14 cellular contexts compared by ENCODE assay signal in genomic region chr4:169060396-169061081, GRCh38. TPM values are rescaled to one million over a fixed set of nuclear protein-coding genes. Genes with fewer than 3 reads are reported as not detected.
A peak's percentile ranks its signal among the peaks of the same experiment; 100 is the strongest.
DNase-seq lines count a peak whose midpoint lies in the region; ATAC-seq and TF ChIP-seq lines count a peak whose summit lies in the region.
"Had no signal": no experiment of that assay in that cellular context is flagged by ENCODE, and none has a peak within 500 bp of the region (broad histone marks: within the 10 kb centered on the region; RNA-seq: fewer than 3 reads in every experiment).

No MANE protein-coding gene starts in this region.

- in situ Hi-C loops in mammary epithelial cell (cut with MboI; ENCODE audit: low sequenced_read_pairs in 2 of 2) = no loop called here

- no peaks in the 10 kb centered on the region for H3K9me3 Mint-ChIP-seq in activated naive CD4-positive, alpha-beta T cell treated with anti-CD3 and anti-CD28 coated beads, Interleukin-2, amount 10 ng/mL, durations not matched to agents 7 days and 5 days

- H3K27me3 ChIP-seq in mammary epithelial cell (ENCODE audit: insufficient read depth, low read length) = no peaks in the 10 kb centered on the region
- H3K27me3 ChIP-seq in right atrium auricular region = no peaks in the 10 kb centered on the region
- H3K27me3 ChIP-seq in osteoblast (ENCODE audit: insufficient read depth, low read length) = no peaks in the 10 kb centered on the region
- H3K27me3 ChIP-seq in uterus = no peaks in the 10 kb centered on the region
- H3K27me3 ChIP-seq in BE2C = no peaks in the 10 kb centered on the region

- H3K36me3 ChIP-seq in mammary epithelial cell (ENCODE audit: insufficient read depth, low read length) = no peaks in the 10 kb centered on the region
- H3K36me3 ChIP-seq in right atrium auricular region = no peaks in the 10 kb centered on the region
- no peaks in the 10 kb centered on the region for H3K36me3 ChIP-seq in osteoblast (ENCODE audit: insufficient read depth, low read length)
- H3K36me3 ChIP-seq in uterus = no peaks in the 10 kb centered on the region
- H3K36me3 ChIP-seq in BE2C = no peaks in the 10 kb centered on the region

- H3K9me3 ChIP-seq in mammary epithelial cell (replicated peaks; ENCODE audit: insufficient read depth, low read length) (no peaks in the 10 kb centered on the region), right atrium auricular region (no peaks in the 10 kb centered on the region), osteoblast (ENCODE audit: low read depth, low read length) (no peaks in the 10 kb centered on the region), uterus (no peaks in the 10 kb centered on the region), BE2C (no peaks in the 10 kb centered on the region)

- H3K27ac Mint-ChIP-seq in activated naive CD4-positive, alpha-beta T cell treated with anti-CD3 and anti-CD28 coated beads, Interleukin-2, amount 10 ng/mL, durations not matched to agents 7 days and 5 days = no peak overlapping the region
- H3K27ac Mint-ChIP-seq: progenitor cell of endocrine pancreas had no signal

- H3K4me3 Mint-ChIP-seq in activated naive CD4-positive, alpha-beta T cell treated with anti-CD3 and anti-CD28 coated beads, Interleukin-2, amount 10 ng/mL, durations not matched to agents 7 days and 5 days = no peak overlapping the region

- H3K4me2 ChIP-seq in mammary epithelial cell (ENCODE audit: insufficient read depth, low read depth, low read length) (no peak overlapping the region), osteoblast (ENCODE audit: insufficient read depth, low read length) (no peak overlapping the region)

- H3K4me3 ChIP-seq in mammary epithelial cell (replicated peaks in 1 of 3; ENCODE audit: insufficient read depth in 1 of 3, low read depth in 2 of 3, low read length in 3 of 3) (no peak overlapping the region), right atrium auricular region (no peak overlapping the region), osteoblast (ENCODE audit: insufficient read depth, low read length) (no peak overlapping the region), uterus (no peak overlapping the region), BE2C (ENCODE audit: low read depth, low read length) (no peak overlapping the region)

- no peaks in the 10 kb centered on the region for H3K36me3 Mint-ChIP-seq in activated naive CD4-positive, alpha-beta T cell treated with anti-CD3 and anti-CD28 coated beads, Interleukin-2, amount 10 ng/mL, durations not matched to agents 7 days and 5 days

- no peak overlapping the region for H3K9ac ChIP-seq in mammary epithelial cell (ENCODE audit: insufficient read depth, low read length)

- H3K27ac ChIP-seq in mammary epithelial cell (ENCODE audit: insufficient read depth, low read depth, low read length) (no peak overlapping the region), right atrium auricular region (peak overlapping the region; percentile 78 to 83), osteoblast (ENCODE audit: low read depth, low read length) (no peak overlapping the region), uterus (peak overlapping the region; percentile 50 to 67)

- intact Hi-C loops in mammary epithelial cell (cut with micrococcal nuclease) (no loop called here), uterus (cut with DNase I; ENCODE audit: low total_unique reads) (no loop called here)

- dilution Hi-C loops in mammary epithelial cell (cut with HindIII; ENCODE audit: low sequenced_read_pairs) = no loop called here

- H3K4me1 Mint-ChIP-seq in activated naive CD4-positive, alpha-beta T cell treated with anti-CD3 and anti-CD28 coated beads, Interleukin-2, amount 10 ng/mL, durations not matched to agents 7 days and 5 days = no peaks in the 10 kb centered on the region

- DNase-seq in mammary epithelial cell (no peak), right atrium auricular region (ENCODE audit: low spot score) (no peak), osteoblast (ENCODE audit: insufficient read length, low spot score, missing footprints) (no peak), uterus (no peak), BE2C (no peak)
- no peak for DNase-seq in activated naive CD4-positive, alpha-beta T cell treated with anti-CD3 and anti-CD28 coated beads, Interleukin-2, amount 10 ng/mL, durations not matched to agents 7 days and 5 days
- DNase-seq: activated CD4-positive, CD25-positive, alpha-beta regulatory T cell; activated T-cell treated with anti-CD3 and anti-CD28 coated beads for 4 hours; effector memory CD4-positive, alpha-beta T cell; NCI-H2227 treated with DMSO at 0.1 percent for 48 hours; stimulated activated naive CD4-positive, alpha-beta T cell treated with Interleukin-2 at 50 U/mL for 16 hours; SW 1271 had no signal

- H3K27me3 Mint-ChIP-seq in activated naive CD4-positive, alpha-beta T cell treated with anti-CD3 and anti-CD28 coated beads, Interleukin-2, amount 10 ng/mL, durations not matched to agents 7 days and 5 days = no peaks in the 10 kb centered on the region
- H3K27me3 Mint-ChIP-seq: progenitor cell of endocrine pancreas had no signal

- no TSS peak for BruUV-seq in mammary epithelial cell (replicated peaks; lab: Mats Ljungman, UMichigan)

- no peak for TF ChIP-seq POLR2A in uterus (IDR thresholded peaks at IDR 0.05)

- H4K20me1 ChIP-seq in mammary epithelial cell (ENCODE audit: insufficient read depth, low read length) (no peaks in the 10 kb centered on the region), osteoblast (ENCODE audit: insufficient read depth, low read length) (no peaks in the 10 kb centered on the region)

- peak overlapping the region; percentile 17 for H2AFZ ChIP-seq in mammary epithelial cell (ENCODE audit: low read depth, low read length)
- H2AFZ ChIP-seq in osteoblast (ENCODE audit: low read length) = peak overlapping the region; percentile 11

- no peak for TF ChIP-seq CTCF in mammary epithelial cell (conservative IDR thresholded peaks at IDR 0.05 in 1 of 2, IDR thresholded peaks at IDR 0.05 in 1 of 2; ENCODE audit: extremely low read depth in 1 of 2, insufficient read depth in 1 of 2, low read depth in 1 of 2, low read length in 2 of 2)
- TF ChIP-seq CTCF in right atrium auricular region (IDR thresholded peaks at IDR 0.05) = no peak
- TF ChIP-seq CTCF in osteoblast (IDR thresholded peaks at IDR 0.05; ENCODE audit: extremely low read depth, low read depth, low read length) = no peak
- no peak for TF ChIP-seq CTCF in uterus (IDR thresholded peaks at IDR 0.05)
- no peak for TF ChIP-seq CTCF in BE2C (IDR thresholded peaks at IDR 0.05; ENCODE audit: low read depth, low read length)

- 94% methylated on average over 5 of the region's 9 CpGs for WGBS in mammary epithelial cell (ENCODE audit: low coverage, missing lambda C conversion rate)

- H3K4me1 ChIP-seq in mammary epithelial cell (ENCODE audit: insufficient read depth, low read length) (peaks cover 16% of the 10 kb centered on the region), right atrium auricular region (peaks cover 0 to 63% of the 10 kb centered on the region in 2 donors), osteoblast (ENCODE audit: insufficient read depth, low read length) (peaks cover 33% of the 10 kb centered on the region), uterus (no peaks in the 10 kb centered on the region), BE2C (peaks cover 9% of the 10 kb centered on the region; the same call in 1 of the 2 replicates)

- ATAC-seq in GM21360 (IDR thresholded peaks at IDR 0.05; ENCODE audit: unreplicated experiment) = no peak

- no peaks in the 10 kb centered on the region for H3K79me2 ChIP-seq in mammary epithelial cell (ENCODE audit: insufficient read depth, low read length)
- H3K79me2 ChIP-seq in osteoblast (ENCODE audit: insufficient read depth, low read length) = no peaks in the 10 kb centered on the region

- CTCF ChIA-PET in mammary epithelial cell (lab: Charles Lee; ENCODE audit: low non-redundant PET) = no interaction called here
- CTCF ChIA-PET in activated naive CD4-positive, alpha-beta T cell treated with anti-CD3 and anti-CD28 coated beads, Interleukin-2, amount 10 ng/mL, durations not matched to agents 7 days and 5 days (lab: Charles Lee) = no interaction called here

RNA-seq across cellular contexts. Expression of gene CBR4, which starts 50.5 kb away (rescaled TPM):
- 10 to 100 TPM; 19.0 to 24.4 TPM for total RNA-seq in mammary epithelial cell
- 2.9 TPM for polyA plus RNA-seq in mammary epithelial cell
- 5.1 TPM for polyA minus RNA-seq in mammary epithelial cell
- total RNA-seq in right atrium auricular region = 10 to 100 TPM in 1 of 2 donors, 1 to 10 TPM in 1; 9.9 to 18.9 TPM
- total RNA-seq in osteoblast = 19.2 and 24.2 TPM in 2 replicates
- total RNA-seq in uterus = 10 to 100 TPM in 3 of 4 donors, 1 to 10 TPM in 1; 9.0 to 40.8 (median 21.6) TPM
- polyA plus RNA-seq in BE2C (2012; ENCODE audit: insufficient read depth, insufficient read length, low read depth) = 11.2 TPM

Comparison
In these comparisons a context has a peak if more than half of its experiments do, and no peak if none do; other contexts are left out.
1. H3K27ac ChIP-seq: peak in right atrium auricular region (2 of 2) and uterus (2 of 2); none in mammary epithelial cell (single experiment) and osteoblast (single experiment).